Comparison of ENCODE assay signal across 15 cellular contexts in genomic region chr12:116133149-116133548, GRCh38.
A peak's percentile ranks its signal among the peaks of the same experiment; 100 is the strongest.
DNase-seq lines count a peak whose midpoint lies in the region; ATAC-seq, FAIRE-seq and TF ChIP-seq lines count a peak whose summit lies in the region.
"Had no signal": no experiment of that assay in that cellular context is flagged by ENCODE, and none has a peak within 500 bp of the region (broad histone marks: within the 10 kb centered on the region; RNA-seq: fewer than 3 reads in every experiment).

No MANE protein-coding gene starts in this region.

- CTCF ChIA-PET in GM12878 (lab: Yijun Ruan, JAX): interaction anchor here (1.5 kb wide), 1 partner anchor 10 kb away, joined by 3 read pairs; no protein-coding TSS in a partner anchor

- H3K4me1 ChIP-seq in GM12878 (ENCODE audit: control insufficient read depth, insufficient read depth, low read length) (peaks cover 9% of the 10 kb centered on the region; the same call in 1 of the 2 replicates), left ventricle myocardium inferior (peaks cover 91% of the 10 kb centered on the region)

- no peak for TF ChIP-seq EP300 in GM12878 (IDR thresholded peaks at IDR 0.05; ENCODE audit: borderline replicate concordance in 1 of 2, control insufficient read depth in 1 of 2, low read depth in 2 of 2, low read length in 2 of 2)

- H3K9me3 Mint-ChIP-seq in CD14-positive monocyte (no peaks in the 10 kb centered on the region), natural killer cell (no peaks in the 10 kb centered on the region)

- in situ Hi-C loops in GM12878 (cut with MboI): no loop called here

- H2AFZ ChIP-seq in GM12878 (ENCODE audit: control insufficient read depth, low read depth, low read length): peak overlapping the region; percentile 31; the same call in 1 of the 2 replicates

- H3K4me3 Mint-ChIP-seq in CD14-positive monocyte (no peak overlapping the region), natural killer cell (no peak overlapping the region)

- peak overlapping the region; percentile 30 for H3K4me2 ChIP-seq in GM12878 (ENCODE audit: control insufficient read depth, insufficient read depth)

- no peaks in the 10 kb centered on the region for H3K36me3 Mint-ChIP-seq in CD14-positive monocyte
- H3K36me3 Mint-ChIP-seq in natural killer cell: no peaks in the 10 kb centered on the region

- no peak for DNase-seq in CD14-positive monocyte (ENCODE audit: low spot score)
- DNase-seq in HL-60 (ENCODE audit: low read depth in 1 of 2, low spot score in 1 of 2): peak; percentile 60 to 63
- no peak for DNase-seq in GM12878 (ENCODE audit: low read depth, low spot score)
- no peak for DNase-seq in natural killer cell
- DNase-seq in 8988T: no peak
- no peak for DNase-seq in left ventricle myocardium inferior
- no peak for DNase-seq in coronary artery (ENCODE audit: low spot score)
- DNase-seq: anterior cingulate cortex, islet precursor cell, KBM-7, NCI-H226, SHP77 treated with DMSO at 0.1 percent for 48 hours had no signal

- no peaks in the 10 kb centered on the region for H4K20me1 ChIP-seq in GM12878 (ENCODE audit: control insufficient read depth, insufficient read depth)

- POLR2A ChIA-PET in GM12878 (lab: Charles Lee): no interaction called here

- no TSS peak for BruUV-seq in GM12878 (replicated peaks; lab: Mats Ljungman, UMichigan)

- no peaks in the 10 kb centered on the region for H3K27me3 ChIP-seq in HL-60 (ENCODE audit: insufficient read depth, poor library complexity, severe bottlenecking)
- no peaks in the 10 kb centered on the region for H3K27me3 ChIP-seq in GM12878 (replicated peaks in 1 of 2; ENCODE audit: control insufficient read depth in 2 of 2, insufficient read depth in 2 of 2, low read length in 1 of 2)
- H3K27me3 ChIP-seq in left ventricle myocardium inferior (ENCODE audit: low read depth): no peaks in the 10 kb centered on the region
- H3K27me3 ChIP-seq: esophagus muscularis mucosa had no signal

- RAD21 ChIA-PET in GM12878 (lab: Charles Lee; ENCODE audit: unreplicated experiment): no interaction called here

- no peak overlapping the region; the same call in 1 of the 2 replicates for H3K27ac ChIP-seq in HL-60 (replicated peaks)
- no peak overlapping the region for H3K27ac ChIP-seq in GM12878 (ENCODE audit: control insufficient read depth, insufficient read depth)
- no peak overlapping the region for H3K27ac ChIP-seq in left ventricle myocardium inferior (replicated peaks)
- H3K27ac ChIP-seq in coronary artery: no peak overlapping the region
- H3K27ac ChIP-seq: thoracic aorta had no signal

- H3K4me3 ChIP-seq in HL-60 (replicated peaks; ENCODE audit: insufficient read depth, low read length) (no peak overlapping the region), GM12878 (no peak overlapping the region), left ventricle myocardium inferior (no peak overlapping the region), coronary artery (no peak overlapping the region)
- H3K4me3 ChIP-seq: esophagus muscularis mucosa, thoracic aorta had no signal

- no peak for FAIRE-seq in GM12878 (lab: Jason Lieb, UNC)

- intact Hi-C loops in CD14-positive monocyte (cut with micrococcal nuclease) (loop anchor here in 1 of 2 donors (5.0 kb wide), 1 partner anchor 71 kb away; no protein-coding TSS in a partner anchor), GM12878 (cut with micrococcal nuclease; ENCODE audit: unreplicated experiment) (no loop called here), natural killer cell (cut with micrococcal nuclease) (no loop called here), left ventricle myocardium inferior (cut with micrococcal nuclease) (no loop called here)

- H3K27ac Mint-ChIP-seq in CD14-positive monocyte: peak overlapping the region; percentile 55 to 85 (median 80)
- H3K27ac Mint-ChIP-seq in natural killer cell: peak overlapping the region; percentile 3 to 57

- no peak for TF ChIP-seq RAD21 in GM12878 (IDR thresholded peaks at IDR 0.05; ENCODE audit: insufficient read depth, low read depth, low read length)

- H3K27me3 Mint-ChIP-seq in CD14-positive monocyte (ENCODE audit: low read depth in 3 of 3) (no peaks in the 10 kb centered on the region), natural killer cell (ENCODE audit: low read depth in 2 of 2) (no peaks in the 10 kb centered on the region)

- H3K36me3 ChIP-seq in GM12878 (ENCODE audit: control insufficient read depth in 2 of 2, insufficient read depth in 2 of 2, low read length in 1 of 2) (no peaks in the 10 kb centered on the region), left ventricle myocardium inferior (no peaks in the 10 kb centered on the region)
- H3K36me3 ChIP-seq: esophagus muscularis mucosa, thoracic aorta had no signal

- no peak for TF ChIP-seq POLR2A in GM12878 (IDR thresholded peaks at IDR 0.05; ENCODE audit: low read depth, low read length)

- no peak overlapping the region for H3K9ac ChIP-seq in GM12878 (ENCODE audit: control insufficient read depth, insufficient read depth, low read length)

- no peaks in the 10 kb centered on the region for H3K79me2 ChIP-seq in GM12878 (ENCODE audit: control insufficient read depth, insufficient read depth, low read length)

- H3K4me1 Mint-ChIP-seq in CD14-positive monocyte: peaks cover 53% of the 10 kb centered on the region
- H3K4me1 Mint-ChIP-seq in natural killer cell: peaks cover 71 to 74% of the 10 kb centered on the region in 2 donors

- TF ChIP-seq CTCF in CD14-positive monocyte (IDR thresholded peaks at IDR 0.05): no peak
- no peak for TF ChIP-seq CTCF in HL-60 (IDR thresholded peaks at IDR 0.05; ENCODE audit: insufficient read depth, low read length)
- TF ChIP-seq CTCF in GM12878 (IDR thresholded peaks at IDR 0.05 in 2 of 3, conservative IDR thresholded peaks at IDR 0.05 in 1 of 3; ENCODE audit: control insufficient read depth in 2 of 3, extremely low read depth in 1 of 3, insufficient read depth in 1 of 3, low read depth in 3 of 3, low read length in 3 of 3): no peak
- no peak for TF ChIP-seq CTCF in natural killer cell (IDR thresholded peaks at IDR 0.05)
- no peak for TF ChIP-seq CTCF in left ventricle myocardium inferior (IDR thresholded peaks at IDR 0.05; ENCODE audit: borderline replicate concordance)
- no peak for TF ChIP-seq CTCF in coronary artery (IDR thresholded peaks at IDR 0.05)

- 31% methylated on average over 2 of the region's 2 CpGs for WGBS in GM12878 (ENCODE audit: insufficient coverage, insufficient replicate concordance, low lambda C conversion rate, missing lambda C conversion rate)

- SMC1A ChIA-PET in GM12878 (lab: Charles Lee; ENCODE audit: uncharacterized antibody, unreplicated experiment): interaction anchor here (0.7 to 1.2 kb wide), 2 partner anchors 8 to 9 kb away, joined by 3 read pairs; no protein-coding TSS in a partner anchor

- H3K9me3 ChIP-seq in GM12878 (replicated peaks; ENCODE audit: control insufficient read depth, insufficient read depth, low read length): no peaks in the 10 kb centered on the region
- H3K9me3 ChIP-seq in left ventricle myocardium inferior (replicated peaks): no peaks in the 10 kb centered on the region
- H3K9me3 ChIP-seq: esophagus muscularis mucosa, thoracic aorta had no signal

- ATAC-seq in GM12878: peak; percentile 39; the same call in 1 of the 3 replicates
- peak in 1 of 3 donors; percentile 25 for ATAC-seq in natural killer cell
- ATAC-seq in GM21576 (IDR thresholded peaks at IDR 0.05; ENCODE audit: unreplicated experiment): no peak

TF ChIP-seq in GM12878, 131 proteins besides CTCF, POLR2A, EP300 and RAD21 (continues in another document):
- TF ChIP-seq MEF2B (IDR thresholded peaks at IDR 0.05; ENCODE audit: partially characterized antibody, poor library complexity, severe bottlenecking): no peak
- TF ChIP-seq ZBTB4 (CRISPR knock-in tag; IDR thresholded peaks at IDR 0.05): no peak
- TF ChIP-seq RBBP5 (conservative IDR thresholded peaks at IDR 0.05): no peak

Comparison
In these comparisons a context has a peak if more than half of its experiments do, and no peak if none do; other contexts are left out.
1. DNase-seq: peak in HL-60 (2 of 2); none in CD14-positive monocyte (single experiment), GM12878 (single experiment), natural killer cell (single experiment), 8988T (single experiment), left ventricle myocardium inferior (single experiment) and coronary artery (single experiment).